ENCODE assay signal across 8 cellular contexts in the genomic region with DNA sequence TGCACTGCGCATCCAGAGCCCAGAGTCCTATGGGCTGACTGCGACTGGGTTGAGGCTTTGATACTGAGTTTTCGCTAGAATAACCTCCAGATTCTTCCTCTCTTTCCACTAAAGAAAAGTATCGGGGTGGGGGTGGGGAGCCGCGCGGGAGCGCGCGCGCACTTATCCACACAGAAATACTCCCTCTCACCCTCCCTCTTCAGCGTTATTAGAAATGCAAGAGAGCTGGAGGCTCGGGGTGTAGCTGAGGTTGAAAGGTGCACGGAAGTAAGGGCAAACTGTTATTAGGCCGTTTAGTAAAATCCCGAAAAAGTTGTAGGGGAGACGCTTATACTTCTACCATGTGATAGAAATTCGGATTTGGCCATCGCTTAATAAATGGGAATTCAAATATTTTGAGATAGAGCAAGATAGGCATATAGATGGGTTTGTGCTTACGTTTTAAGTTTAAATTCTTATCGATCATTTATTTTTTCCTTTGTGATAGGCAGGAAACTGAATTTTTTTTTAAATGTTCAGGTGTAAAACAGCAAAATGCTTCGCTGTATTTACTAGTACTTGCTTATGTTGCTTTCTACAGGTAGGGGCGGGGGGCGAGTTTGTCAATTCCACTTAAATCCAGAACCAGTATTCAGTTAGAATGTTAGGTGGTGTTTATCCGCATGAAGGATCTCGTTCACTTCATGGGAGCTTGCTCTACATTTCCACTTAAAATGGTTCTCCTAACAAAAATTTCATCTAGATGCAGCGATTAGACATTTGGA. TPM values are rescaled to one million over a fixed set of nuclear protein-coding genes. Genes with fewer than 3 reads are reported as not detected.
DNase-seq lines count a peak whose midpoint lies in the region; ATAC-seq and TF ChIP-seq lines count a peak whose summit lies in the region.

No MANE protein-coding gene starts in this region.

- H2AFZ ChIP-seq in neural progenitor cell (replicated peaks): no peak overlapping the region

- peaks cover 21% of the 10 kb centered on the region for H3F3A ChIP-seq in neural progenitor cell (ENCODE audit: low read depth)

- H3K36me3 Mint-ChIP-seq in CD4-positive, CD25-positive, alpha-beta regulatory T cell: peaks cover 4% of the 10 kb centered on the region
- peaks cover 21% of the 10 kb centered on the region for H3K36me3 Mint-ChIP-seq in activated T-helper 17 cell treated with anti-CD3 and anti-CD28 coated beads, Interleukin-2, amount 50 U/mL, for 72 hours (ENCODE audit: low read depth)
- peaks cover 3% of the 10 kb centered on the region for H3K36me3 Mint-ChIP-seq in neural progenitor cell

- peaks cover 51% of the 10 kb centered on the region for H4K20me1 ChIP-seq in neural progenitor cell (ENCODE audit: low read depth)

- 3 to 4% methylated on average over 14 to 19 of the region's 27 CpGs for WGBS in gastroesophageal sphincter (ENCODE audit: low coverage in 1 of 2), 2 donors

- H3K27ac ChIP-seq in CD4-positive, CD25-positive, alpha-beta regulatory T cell (ENCODE audit: insufficient read depth, low read length, poor library complexity, severe bottlenecking): peak overlapping the region; percentile 75
- H3K27ac ChIP-seq in gastroesophageal sphincter: peak overlapping the region; percentile 96 to 100 (median 99)
- H3K27ac ChIP-seq in neural progenitor cell: peak overlapping the region; percentile 98

- no peaks in the 10 kb centered on the region for H3K27me3 ChIP-seq in CD4-positive, CD25-positive, alpha-beta regulatory T cell (ENCODE audit: control insufficient read depth, insufficient read depth, low read length)
- H3K27me3 ChIP-seq in gastroesophageal sphincter: no peaks in the 10 kb centered on the region
- H3K27me3 ChIP-seq in neural progenitor cell: no peaks in the 10 kb centered on the region

- peak in 1 of 2 donors; percentile 8 for ATAC-seq in CD4-positive, CD25-positive, alpha-beta regulatory T cell (ENCODE audit: low read depth in 2 of 2)
- no peak for ATAC-seq in activated T-helper 17 cell treated with anti-CD3 and anti-CD28 coated beads, Interleukin-2, amount 50 U/mL, for 72 hours (replicated peaks)
- ATAC-seq in gastroesophageal sphincter (no peak), GM18858 (IDR thresholded peaks at IDR 0.05; ENCODE audit: unreplicated experiment) (no peak), GM21423 (IDR thresholded peaks at IDR 0.05; ENCODE audit: unreplicated experiment) (no peak)

- H3K27ac Mint-ChIP-seq in CD4-positive, CD25-positive, alpha-beta regulatory T cell: peak overlapping the region; percentile 82 to 95 (median 91)
- peak overlapping the region; percentile 93 for H3K27ac Mint-ChIP-seq in activated T-helper 17 cell treated with anti-CD3 and anti-CD28 coated beads, Interleukin-2, amount 50 U/mL, for 72 hours
- H3K27ac Mint-ChIP-seq in neural progenitor cell: peak overlapping the region; percentile 99

- peaks cover 77% of the 10 kb centered on the region for H3K79me2 ChIP-seq in neural progenitor cell (ENCODE audit: low read depth)

- peaks cover 16 to 59% (median 41%) of the 10 kb centered on the region in 4 donors for H3K4me1 Mint-ChIP-seq in CD4-positive, CD25-positive, alpha-beta regulatory T cell
- peaks cover 37% of the 10 kb centered on the region for H3K4me1 Mint-ChIP-seq in activated T-helper 17 cell treated with anti-CD3 and anti-CD28 coated beads, Interleukin-2, amount 50 U/mL, for 72 hours
- peaks cover 36% of the 10 kb centered on the region for H3K4me1 Mint-ChIP-seq in neural progenitor cell

- no peak for TF ChIP-seq EP300 in gastroesophageal sphincter (IDR thresholded peaks at IDR 0.05)

- peak overlapping the region; percentile 98 for H3K4me2 ChIP-seq in neural progenitor cell

- peaks cover 0 to 1% (median 0%) of the 10 kb centered on the region in 7 donors for H3K9me3 Mint-ChIP-seq in CD4-positive, CD25-positive, alpha-beta regulatory T cell
- no peaks in the 10 kb centered on the region for H3K9me3 Mint-ChIP-seq in activated T-helper 17 cell treated with anti-CD3 and anti-CD28 coated beads, Interleukin-2, amount 50 U/mL, for 72 hours
- H3K9me3 Mint-ChIP-seq in neural progenitor cell: no peaks in the 10 kb centered on the region

- peak; percentile 10 to 72 (median 30) for DNase-seq in CD4-positive, CD25-positive, alpha-beta regulatory T cell
- DNase-seq in GM20000 (ENCODE audit: low spot score) (peak; percentile 17), NCI-H2081 treated with DMSO at 0.1 percent for 48 hours (lab: John Stamatoyannopoulos, UW) (peak; percentile 10), neural progenitor cell (ENCODE audit: low spot score) (peak; percentile 27)

- no peak for TF ChIP-seq POLR2A in gastroesophageal sphincter (IDR thresholded peaks at IDR 0.05)

- peaks cover 27% of the 10 kb centered on the region for H3K27me3 Mint-ChIP-seq in CD4-positive, CD25-positive, alpha-beta regulatory T cell
- H3K27me3 Mint-ChIP-seq in activated T-helper 17 cell treated with anti-CD3 and anti-CD28 coated beads, Interleukin-2, amount 50 U/mL, for 72 hours: no peaks in the 10 kb centered on the region
- peaks cover 13% of the 10 kb centered on the region for H3K27me3 Mint-ChIP-seq in neural progenitor cell (ENCODE audit: insufficient read depth, low read depth)

- peak overlapping the region; percentile 98 for H3K4me3 Mint-ChIP-seq in CD4-positive, CD25-positive, alpha-beta regulatory T cell
- H3K4me3 Mint-ChIP-seq in activated T-helper 17 cell treated with anti-CD3 and anti-CD28 coated beads, Interleukin-2, amount 50 U/mL, for 72 hours: peak overlapping the region; percentile 92
- H3K4me3 Mint-ChIP-seq in neural progenitor cell: peak overlapping the region; percentile 100

- H3K36me3 ChIP-seq in CD4-positive, CD25-positive, alpha-beta regulatory T cell (ENCODE audit: control insufficient read depth, insufficient read depth, low read length): no peaks in the 10 kb centered on the region
- H3K36me3 ChIP-seq in gastroesophageal sphincter (no peaks in the 10 kb centered on the region), neural progenitor cell (no peaks in the 10 kb centered on the region)

- H3K4me3 ChIP-seq in CD4-positive, CD25-positive, alpha-beta regulatory T cell (ENCODE audit: low read depth, low read length): peak overlapping the region; percentile 96
- H3K4me3 ChIP-seq in gastroesophageal sphincter: peak overlapping the region; percentile 96 to 98
- H3K4me3 ChIP-seq in neural progenitor cell: peak overlapping the region; percentile 80

- no peaks in the 10 kb centered on the region for H3K9me3 ChIP-seq in CD4-positive, CD25-positive, alpha-beta regulatory T cell (ENCODE audit: control insufficient read depth in 2 of 2, low read length in 2 of 2)
- H3K9me3 ChIP-seq in gastroesophageal sphincter (no peaks in the 10 kb centered on the region), neural progenitor cell (ENCODE audit: low read depth) (no peaks in the 10 kb centered on the region)

- H3K9ac ChIP-seq in neural progenitor cell: peak overlapping the region; percentile 87

- TF ChIP-seq CTCF in GM20000 (IDR thresholded peaks at IDR 0.05; ENCODE audit: extremely low read depth, missing control alignments) (no peak), gastroesophageal sphincter (IDR thresholded peaks at IDR 0.05) (no peak), neural progenitor cell (IDR thresholded peaks at IDR 0.05) (no peak)

- peaks cover 29% of the 10 kb centered on the region for H3K4me1 ChIP-seq in CD4-positive, CD25-positive, alpha-beta regulatory T cell (ENCODE audit: control insufficient read depth, insufficient read depth, low read length, poor library complexity, severe bottlenecking)
- H3K4me1 ChIP-seq in gastroesophageal sphincter (peaks cover 2 to 74% (median 12%) of the 10 kb centered on the region in 3 donors), neural progenitor cell (peaks cover 34% of the 10 kb centered on the region)

RNA-seq across cellular contexts. Expression of a gene that starts 1.1 kb away (rescaled TPM):
- total RNA-seq in CD4-positive, CD25-positive, alpha-beta regulatory T cell: 32.1 TPM
- 10 to 100 TPM; 25.2 to 38.4 (median 30.4) TPM for polyA plus RNA-seq in CD4-positive, CD25-positive, alpha-beta regulatory T cell
- 10 to 100 TPM; 27.5 to 55.7 TPM for total RNA-seq in activated T-helper 17 cell treated with anti-CD3 and anti-CD28 coated beads, Interleukin-2, amount 50 U/mL, for 72 hours
- total RNA-seq in gastroesophageal sphincter: 100 to 1,000 TPM; 196 to 265 (median 239) TPM
- 131 and 202 TPM in 2 replicates for total RNA-seq in neural progenitor cell (ENCODE audit: low replicate concordance)
